15 cellular contexts compared by ENCODE assay signal in genomic region chr2:187302619-187303018, GRCh38.
DNase-seq lines count a peak whose midpoint lies in the region; ATAC-seq, FAIRE-seq and TF ChIP-seq lines count a peak whose summit lies in the region.
"Had no signal": no experiment of that assay in that cellular context is flagged by ENCODE, and none has a peak within 500 bp of the region (broad histone marks: within the 10 kb centered on the region; RNA-seq: fewer than 3 reads in every experiment).

No MANE protein-coding gene starts in this region.

- in situ Hi-C loops in transverse colon (cut with MboI; ENCODE audit: low pct_ligation_motif_present in 1 of 4, low pct_unique_long_range_greater_than_20kb in 1 of 4, low sequenced_read_pairs in 3 of 4) = no loop called here

- no peak for FAIRE-seq in bronchial epithelial cell (lab: Jason Lieb, UNC)

- H3K27me3 ChIP-seq in cardiac muscle cell = no peaks in the 10 kb centered on the region
- H3K27me3 ChIP-seq in bronchial epithelial cell (ENCODE audit: control insufficient read depth, insufficient read depth, low read length) = no peaks in the 10 kb centered on the region
- H3K27me3 ChIP-seq in transverse colon = no peaks in the 10 kb centered on the region

- ATAC-seq in left ventricle myocardium superior (peak; percentile 63), HG02571 (IDR thresholded peaks at IDR 0.05; ENCODE audit: unreplicated experiment) (no peak)
- ATAC-seq: activated CD4-positive, alpha-beta T cell treated with anti-CD3 and anti-CD28 coated beads for 36 hours; activated T-cell treated with anti-CD3 and anti-CD28 coated beads, Interleukin-2, amount 50 U/mL, for 72 hours; natural killer cell treated with Interleukin-12 subunit alpha and Interleukin-12 subunit beta and Interleukin-15 and Interleukin-18, amount 100 ng/mL, for 72 hours had no signal

- TF ChIP-seq POLR2A in transverse colon (IDR thresholded peaks at IDR 0.05) = no peak

- H3K27ac ChIP-seq in cardiac muscle cell (no peak overlapping the region), transverse colon (no peak overlapping the region)
- H3K27ac ChIP-seq: HL-60 had no signal

- H3K9me3 ChIP-seq in cardiac muscle cell (ENCODE audit: low read depth) (no peaks in the 10 kb centered on the region), transverse colon (no peaks in the 10 kb centered on the region)

- intact Hi-C loops in cardiac septum (cut with DNase I) = loop anchor here (2.0 kb wide), 1 partner anchor 146 kb away; the partner anchor contains the start of gene CALCRL
- intact Hi-C loops in left ventricle myocardium superior (cut with micrococcal nuclease) = loop anchor here (10.0 kb wide), 1 partner anchor 142 kb away; the partner anchor contains the start of gene CALCRL
- intact Hi-C loops in transverse colon (cut with DNase I; ENCODE audit: low total_unique reads) = no loop called here

- no peak for TF ChIP-seq EP300 in transverse colon (IDR thresholded peaks at IDR 0.05; ENCODE audit: low read depth)

- peaks cover 12% of the 10 kb centered on the region for H3K4me1 ChIP-seq in cardiac muscle cell (ENCODE audit: low read depth)
- peaks cover 0 to 13% (median 4%) of the 10 kb centered on the region in 4 donors for H3K4me1 ChIP-seq in transverse colon

- no peaks in the 10 kb centered on the region for H3K36me3 ChIP-seq in cardiac muscle cell
- no peaks in the 10 kb centered on the region for H3K36me3 ChIP-seq in bronchial epithelial cell (ENCODE audit: control insufficient read depth, insufficient read depth, low read length)
- no peaks in the 10 kb centered on the region for H3K36me3 ChIP-seq in transverse colon

- 22 to 50% methylated on average over 3 of the region's 3 CpGs for WGBS in transverse colon (ENCODE audit: low coverage in 1 of 2), 2 donors

- no peak overlapping the region for H3K4me3 ChIP-seq in cardiac muscle cell
- no peak overlapping the region for H3K4me3 ChIP-seq in bronchial epithelial cell (ENCODE audit: low read depth, low read length)
- no peak overlapping the region for H3K4me3 ChIP-seq in transverse colon

- peak; percentile 2 to 70 for DNase-seq in cardiac muscle cell (ENCODE audit: low read depth in 1 of 2, low spot score in 1 of 2)
- DNase-seq in cardiac septum (ENCODE audit: low spot score) = no peak
- DNase-seq in bronchial epithelial cell (ENCODE audit: low read depth) = peak; percentile 51
- DNase-seq in left ventricle myocardium superior = no peak
- DNase-seq in transverse colon = peak; percentile 9
- no peak for DNase-seq in NCI-H82 (lab: John Stamatoyannopoulos, UW)
- DNase-seq in stimulated activated CD4-positive, alpha-beta T cell treated with anti-CD3 and anti-CD28 coated beads, Interleukin-2, amount 100 ng/mL, for 24 hours = no peak
- DNase-seq: ACHN; activated CD4-positive, alpha-beta T cell treated with anti-CD3 and anti-CD28 coated beads for 36 hours; activated T-cell treated with anti-CD3 and anti-CD28 coated beads, Interleukin-2, amount 50 U/mL, for 72 hours; NCI-H2171 treated with DMSO at 0.1 percent for 48 hours; stimulated activated CD4-positive, alpha-beta T cell treated with anti-CD3 and anti-CD28 coated beads, Interleukin-15, amount 100 ng/mL, for 24 hours had no signal

- no peak for TF ChIP-seq CTCF in cardiac muscle cell (IDR thresholded peaks at IDR 0.05; ENCODE audit: low read depth, low read length)
- TF ChIP-seq CTCF in bronchial epithelial cell (IDR thresholded peaks at IDR 0.05; ENCODE audit: insufficient read depth, low read length, severe bottlenecking) = no peak
- no peak for TF ChIP-seq CTCF in transverse colon (IDR thresholded peaks at IDR 0.05)

Comparison
In these comparisons a context has a peak if more than half of its experiments do, and no peak if none do; other contexts are left out.
1. DNase-seq: peak in cardiac muscle cell (2 of 2), bronchial epithelial cell (single experiment) and transverse colon (single experiment); none in cardiac septum (single experiment), left ventricle myocardium superior (single experiment), NCI-H82 (single experiment) and stimulated activated CD4-positive, alpha-beta T cell treated with anti-CD3 and anti-CD28 coated beads, Interleukin-2, amount 100 ng/mL, for 24 hours (0 of 2).